Comparison of ENCODE assay signal across 8 cellular contexts in the genomic region with DNA sequence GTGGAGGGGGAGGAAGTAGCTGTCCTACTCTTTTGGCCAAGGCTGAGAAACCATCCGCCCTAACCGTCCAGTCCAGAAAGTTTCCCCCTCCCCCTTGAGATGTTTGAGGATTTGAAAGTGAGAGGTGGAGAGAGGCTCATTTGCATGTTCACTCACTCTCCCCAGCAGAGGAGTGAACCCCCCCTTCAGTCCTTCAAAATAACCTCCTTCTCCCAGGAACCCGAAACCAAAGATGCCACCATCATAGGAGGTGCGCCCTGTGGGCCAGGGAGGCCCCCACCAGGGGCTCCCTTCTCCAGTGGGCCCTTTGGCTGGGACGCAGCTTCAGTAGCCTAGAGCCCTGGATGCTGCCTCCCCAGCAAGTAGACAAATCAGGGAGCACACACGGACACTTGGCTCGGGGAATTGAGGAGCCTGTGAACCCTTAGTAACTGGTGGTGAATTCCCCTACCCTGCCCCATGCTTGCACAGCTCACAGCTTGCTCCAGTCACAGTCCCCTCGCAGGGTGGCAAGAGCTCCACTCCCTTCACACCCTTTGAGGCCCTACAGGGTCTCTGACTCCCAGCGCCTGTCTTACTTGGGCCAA. TPM values are rescaled to one million over a fixed set of nuclear protein-coding genes. Genes with fewer than 3 reads are reported as not detected.
A peak's percentile ranks its signal among the peaks of the same experiment; 100 is the strongest.
DNase-seq lines count a peak whose midpoint lies in the region; ATAC-seq and TF ChIP-seq lines count a peak whose summit lies in the region.

No MANE protein-coding gene starts in this region.

- ATAC-seq in CD4-positive, alpha-beta T cell (ENCODE audit: poor library complexity) = no peak
- peak; percentile 38 for ATAC-seq in HG03159 (IDR thresholded peaks at IDR 0.05; ENCODE audit: unreplicated experiment)

- peak overlapping the region; percentile 92 for H3K4me3 Mint-ChIP-seq in CD4-positive, alpha-beta T cell
- peak overlapping the region; percentile 84 for H3K4me3 Mint-ChIP-seq in activated naive CD4-positive, alpha-beta T cell treated with anti-CD3 and anti-CD28 coated beads, Interleukin-2, amount 50 U/mL, for 24 hours
- no peak overlapping the region for H3K4me3 Mint-ChIP-seq in endodermal cell

- TF ChIP-seq CTCF in CD4-positive, alpha-beta T cell (IDR thresholded peaks at IDR 0.05) = no peak
- TF ChIP-seq CTCF in endodermal cell (conservative IDR thresholded peaks at IDR 0.05) = no peak

- H3K27me3 ChIP-seq in CD4-positive, alpha-beta T cell (ENCODE audit: control insufficient read depth, insufficient read depth, low read length) = no peaks in the 10 kb centered on the region
- no peaks in the 10 kb centered on the region for H3K27me3 ChIP-seq in endodermal cell (ENCODE audit: control insufficient read depth, insufficient read depth, low read length, poor library complexity, severe bottlenecking)

- peak overlapping the region; percentile 76 for H3K27ac ChIP-seq in CD4-positive, alpha-beta T cell (ENCODE audit: low read depth, low read length)
- H3K27ac ChIP-seq in endodermal cell (ENCODE audit: low read depth, low read length) = no peak overlapping the region

- no peaks in the 10 kb centered on the region for H3K36me3 ChIP-seq in endodermal cell (ENCODE audit: control insufficient read depth, insufficient read depth, low read length)

- H3K27me3 Mint-ChIP-seq in CD4-positive, alpha-beta T cell = no peaks in the 10 kb centered on the region
- no peaks in the 10 kb centered on the region for H3K27me3 Mint-ChIP-seq in activated naive CD4-positive, alpha-beta T cell treated with anti-CD3 and anti-CD28 coated beads, Interleukin-2, amount 50 U/mL, for 24 hours
- H3K27me3 Mint-ChIP-seq in endodermal cell (ENCODE audit: insufficient read depth) = peaks cover 8% of the 10 kb centered on the region

- TF ChIP-seq POLR2A in GM19193 (IDR thresholded peaks at IDR 0.05; ENCODE audit: extremely low read depth, insufficient read depth, insufficient read length) = peak; percentile 58

- no peak overlapping the region for H3K4me3 ChIP-seq in endodermal cell (ENCODE audit: low read length)

- WGBS in endodermal cell (ENCODE audit: insufficient coverage in 1 of 2, insufficient read length in 1 of 2), 2 experiments = 89% methylated on average over 7 of the region's 9 CpGs; no CpG with 5 or more reads in 1 of the 2 experiments

- H3K9ac ChIP-seq in endodermal cell (ENCODE audit: extremely low read depth, low read length, poor library complexity, severe bottlenecking) = no peak overlapping the region

- H3K27ac Mint-ChIP-seq in CD4-positive, alpha-beta T cell = peak overlapping the region; percentile 93
- H3K27ac Mint-ChIP-seq in activated naive CD4-positive, alpha-beta T cell treated with anti-CD3 and anti-CD28 coated beads, Interleukin-2, amount 50 U/mL, for 24 hours = peak overlapping the region; percentile 55
- no peak overlapping the region for H3K27ac Mint-ChIP-seq in endodermal cell

- intact Hi-C loops in CD4-positive, alpha-beta T cell (cut with DNase I, micrococcal nuclease) = loop anchor here in 1 of 2 experiments (5.0 kb wide), 1 partner anchor 88 kb away; a partner anchor contains a TSS

- H3K36me3 Mint-ChIP-seq in CD4-positive, alpha-beta T cell (ENCODE audit: low read depth) = peaks cover 4% of the 10 kb centered on the region
- no peaks in the 10 kb centered on the region for H3K36me3 Mint-ChIP-seq in activated naive CD4-positive, alpha-beta T cell treated with anti-CD3 and anti-CD28 coated beads, Interleukin-2, amount 50 U/mL, for 24 hours
- H3K36me3 Mint-ChIP-seq in endodermal cell (ENCODE audit: low read depth) = no peaks in the 10 kb centered on the region

- peaks cover 57% of the 10 kb centered on the region for H3K4me1 Mint-ChIP-seq in CD4-positive, alpha-beta T cell (ENCODE audit: low read depth)
- H3K4me1 Mint-ChIP-seq in activated naive CD4-positive, alpha-beta T cell treated with anti-CD3 and anti-CD28 coated beads, Interleukin-2, amount 50 U/mL, for 24 hours = peaks cover 65% of the 10 kb centered on the region
- H3K4me1 Mint-ChIP-seq in endodermal cell = peaks cover 10% of the 10 kb centered on the region

- CTCF ChIA-PET in CD4-positive, alpha-beta T cell (lab: Charles Lee) = interaction anchor here (1.2 to 5.6 kb wide), 3 partner anchors 8 to 36 kb away, joined by 4 to 76 read pairs (median 19); no protein-coding TSS in a partner anchor

- H3K4me1 ChIP-seq in endodermal cell (ENCODE audit: control insufficient read depth, insufficient read depth, low read length) = no peaks in the 10 kb centered on the region

- POLR2A ChIA-PET in CD4-positive, alpha-beta T cell (lab: Charles Lee) = interaction anchor here (1.0 to 3.2 kb wide), 3 partner anchors 7 to 36 kb away, joined by 3 to 11 read pairs (median 3); no protein-coding TSS in a partner anchor

- no peaks in the 10 kb centered on the region for H3K9me3 ChIP-seq in CD4-positive, alpha-beta T cell (ENCODE audit: control insufficient read depth, low read length)
- H3K9me3 ChIP-seq in endodermal cell (ENCODE audit: control insufficient read depth, low read length) = no peaks in the 10 kb centered on the region

- no peaks in the 10 kb centered on the region for H3K9me3 Mint-ChIP-seq in CD4-positive, alpha-beta T cell
- H3K9me3 Mint-ChIP-seq in activated naive CD4-positive, alpha-beta T cell treated with anti-CD3 and anti-CD28 coated beads, Interleukin-2, amount 50 U/mL, for 24 hours = no peaks in the 10 kb centered on the region
- peaks cover 39% of the 10 kb centered on the region for H3K9me3 Mint-ChIP-seq in endodermal cell

- no peak for DNase-seq in CD4-positive, alpha-beta T cell
- no peak for DNase-seq in T1000 (lab: John Stamatoyannopoulos, UW)
- DNase-seq in cerebellar nuclear complex (lab: John Stamatoyannopoulos, UW) = no peak
- no peak for DNase-seq in UCSD-AML1 (lab: John Stamatoyannopoulos, UW; ENCODE audit: unreplicated experiment)
- no peak for DNase-seq in endodermal cell

RNA-seq across cellular contexts. Expression of a gene that starts 25.6 kb away (rescaled TPM):
- total RNA-seq in CD4-positive, alpha-beta T cell = 10 to 100 TPM; 17.3 to 17.4 TPM
- 1 to 10 TPM; 2.8 to 3.8 TPM for total RNA-seq in endodermal cell
- polyA plus RNA-seq in endodermal cell (2013, experiment 1 of 2) = 1.9 TPM
- 1.9 TPM for polyA plus RNA-seq in endodermal cell (2013, experiment 2 of 2)
